9 cellular contexts compared by ENCODE assay signal in genomic region chr16:1989826-1990335, GRCh38. TPM values are rescaled to one million over a fixed set of nuclear protein-coding genes. Genes with fewer than 3 reads are reported as not detected.
A peak's percentile ranks its signal among the peaks of the same experiment; 100 is the strongest.
DNase-seq lines count a peak whose midpoint lies in the region.
"Had no signal": no experiment of that assay in that cellular context is flagged by ENCODE, and none has a peak within 500 bp of the region (broad histone marks: within the 10 kb centered on the region; RNA-seq: fewer than 3 reads in every experiment).

Gene SYNGR3 (plus strand): TSS chr16:1989970. CDS start chr16:1990103, 133 bp downstream.

- peaks cover 29% of the 10 kb centered on the region for H3K36me3 Mint-ChIP-seq in dendritic cell treated with granulocyte-macrophage colony-stimulating factor and Interleukin-4, amounts not matched to agents 40 ng/mL and 50 ng/mL, for 4 days (ENCODE audit: low read depth)

- peaks cover 35% of the 10 kb centered on the region for H3K4me1 Mint-ChIP-seq in dendritic cell treated with granulocyte-macrophage colony-stimulating factor and Interleukin-4, amounts not matched to agents 40 ng/mL and 50 ng/mL, for 4 days (ENCODE audit: low read depth)

- intact Hi-C loops in dendritic cell treated with granulocyte-macrophage colony-stimulating factor and Interleukin-4, amounts not matched to agents 40 ng/mL and 50 ng/mL, for 4 days (cut with micrococcal nuclease), result no loop called here

- H3K27ac Mint-ChIP-seq in dendritic cell treated with granulocyte-macrophage colony-stimulating factor and Interleukin-4, amounts not matched to agents 40 ng/mL and 50 ng/mL, for 4 days, result peak within 1 kb of the TSS; percentile 43

- H3K9me3 Mint-ChIP-seq in dendritic cell treated with granulocyte-macrophage colony-stimulating factor and Interleukin-4, amounts not matched to agents 40 ng/mL and 50 ng/mL, for 4 days, result no peaks in the 10 kb centered on the region

- H3K27me3 Mint-ChIP-seq in dendritic cell treated with granulocyte-macrophage colony-stimulating factor and Interleukin-4, amounts not matched to agents 40 ng/mL and 50 ng/mL, for 4 days, result peaks cover 52% of the 10 kb centered on the region

- H3K9me3 ChIP-seq in MG63, result no peaks in the 10 kb centered on the region
- H3K9me3 ChIP-seq: right lobe of liver had no signal

- H3K4me3 ChIP-seq in MG63, result no peak within 1 kb of the TSS
- H3K4me3 ChIP-seq: right lobe of liver had no signal

- H3K27me3 ChIP-seq in MG63, result peaks cover 8% of the 10 kb centered on the region

- DNase-seq in DMS53 (lab: John Stamatoyannopoulos, UW) (peak; percentile 73), MG63 (peak; percentile 56), occipital lobe (lab: John Stamatoyannopoulos, UW) (no peak), cerebellar cortex (ENCODE audit: low spot score) (no peak), T1000 (lab: John Stamatoyannopoulos, UW) (no peak), inferior parietal cortex (ENCODE audit: extremely low spot score) (no peak)
- DNase-seq in activated effector memory CD4-positive, alpha-beta T cell treated with Interleukin-2 at 50 U/mL for 16 hours, result no peak

- H3K36me3 ChIP-seq in MG63, result peaks cover 22% of the 10 kb centered on the region

- peak within 1 kb of the TSS; percentile 40 for H3K4me3 Mint-ChIP-seq in dendritic cell treated with granulocyte-macrophage colony-stimulating factor and Interleukin-4, amounts not matched to agents 40 ng/mL and 50 ng/mL, for 4 days

RNA-seq across cellular contexts. Expression of gene SYNGR3, which starts in this region (rescaled TPM):
- total RNA-seq in MG63 (2014; rRNA removed; shearing (Covaris generic); ENCODE audit: low replicate concordance), result 0.07 TPM in 1 of 2 replicates, not detected in the other
- total RNA-seq in occipital lobe, result 81.3 TPM

Comparison
In these comparisons a context has a peak if more than half of its experiments do, and no peak if none do; other contexts are left out.
1. RNA of gene SYNGR3 (total RNA-seq): 81.3 TPM in occipital lobe (single experiment); 0.07 TPM in MG63; every median in the first group is over 10 times any median in the second.
2. Peak in DNase-seq in MG63; RNA of the gene not detected or under 1 TPM.